16 cellular contexts compared by ENCODE assay signal in the genomic region with DNA sequence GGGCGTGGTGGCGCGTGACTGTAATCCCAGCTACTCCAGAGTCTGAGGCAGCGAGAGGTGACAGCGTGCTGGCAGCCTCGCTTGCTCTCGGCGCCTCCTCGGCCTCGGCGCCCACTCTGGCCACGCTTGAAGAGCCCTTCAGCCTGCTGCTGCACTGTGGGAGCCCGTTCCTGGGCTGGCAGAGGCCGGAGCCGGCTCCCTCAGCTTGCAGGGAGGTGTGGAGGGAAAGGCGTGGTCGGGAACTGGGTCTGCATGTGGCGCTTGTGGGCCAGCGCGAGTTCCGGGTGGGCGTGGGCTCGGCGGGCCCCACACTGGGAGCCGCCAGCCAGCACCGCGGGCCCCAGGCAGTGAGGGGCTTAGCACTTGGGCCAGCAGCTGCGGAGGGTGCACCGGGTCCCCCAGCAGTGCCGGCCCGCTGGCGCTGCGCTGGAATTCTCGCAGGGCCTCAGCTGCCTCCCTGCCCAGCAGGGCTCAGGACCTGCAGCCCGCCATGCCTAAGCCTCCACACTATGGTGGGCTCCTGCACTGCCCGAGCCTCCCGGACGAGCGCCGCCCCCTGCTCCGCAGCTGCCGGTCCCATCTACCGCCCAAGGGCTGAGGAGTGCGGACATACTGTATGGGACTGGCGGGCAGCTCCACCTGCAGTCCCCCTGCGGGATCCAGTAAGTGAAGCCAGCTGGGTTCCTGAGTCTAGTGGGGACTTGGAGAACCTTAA.
"Had no signal": no experiment of that assay in that cellular context is flagged by ENCODE, and none has a peak within 500 bp of the region (broad histone marks: within the 10 kb centered on the region; RNA-seq: fewer than 3 reads in every experiment).

No MANE protein-coding gene starts in this region.

- H3K27me3 ChIP-seq: colonic mucosa, pancreas, transverse colon had no signal

- ATAC-seq: pancreas; stimulated activated naive B cell treated with anti-CD40 and anti-IgM and Interleukin-4, amounts not matched to agents 10 μg/mL and 1 μg/mL and 100 μg/mL, for 72 hours; stimulated activated naive CD8-positive, alpha-beta T cell treated with anti-CD3 and anti-CD28 coated beads, Interleukin-15, amount 100 ng/mL, for 72 hours had no signal

- H3K4me3 ChIP-seq: colonic mucosa, pancreas, smooth muscle cell, thoracic aorta, transverse colon had no signal

- H3K9me3 ChIP-seq: colonic mucosa, pancreas, thoracic aorta, transverse colon had no signal

- H3K4me1 ChIP-seq: colonic mucosa, pancreas, transverse colon had no signal

- DNase-seq: colonic mucosa; effector CD8-positive, alpha-beta T cell; foreskin melanocyte; head of caudate nucleus; hippocampal formation; kidney glomerular epithelial cell; natural killer cell; nucleus accumbens; stimulated activated CD4-positive, alpha-beta T cell treated with anti-CD3 and anti-CD28 coated beads, Interleukin-4, amount 100 ng/mL, for 24 hours; stimulated activated naive B cell treated with anti-CD40 and anti-IgM and Interleukin-4, amounts not matched to agents 10 μg/mL and 1 μg/mL and 100 μg/mL, for 72 hours; stimulated activated naive CD8-positive, alpha-beta T cell treated with anti-CD3 and anti-CD28 coated beads, Interleukin-15, amount 100 ng/mL, for 72 hours; transverse colon had no signal

- FAIRE-seq: islet of Langerhans, pancreas had no signal

- H3K36me3 ChIP-seq: colonic mucosa, pancreas, thoracic aorta, transverse colon had no signal

- H3K27ac ChIP-seq: colonic mucosa, pancreas, thoracic aorta, transverse colon had no signal

- H3K4me2 ChIP-seq: smooth muscle cell had no signal
